Comparison of ENCODE assay signal across 26 cellular contexts in genomic region chr4:89685690-89686089, GRCh38.
"Had no signal": no experiment of that assay in that cellular context is flagged by ENCODE, and none has a peak within 500 bp of the region (broad histone marks: within the 10 kb centered on the region; RNA-seq: fewer than 3 reads in every experiment).

No MANE protein-coding gene starts in this region.

- H3K9me3 Mint-ChIP-seq: naive B cell; stimulated activated naive CD8-positive, alpha-beta T cell treated with anti-CD3 and anti-CD28 coated beads, Interleukin-15, Interleukin-2, amounts not matched to agents 100 ng/mL and 50 ng/mL, for 24 hours had no signal

- H3K4me1 Mint-ChIP-seq: naive B cell, nephron, neural crest cell had no signal

- H3K36me3 Mint-ChIP-seq: naive B cell; stimulated activated naive B cell treated with anti-CD40 and anti-IgM and Interleukin-4, amounts not matched to agents 10 μg/mL and 1 μg/mL and 100 μg/mL, for 72 hours; type B pancreatic cell had no signal

- H3K27ac Mint-ChIP-seq: naive B cell; nephron; stimulated activated naive B cell treated with anti-CD40 and anti-IgM and Interleukin-4, amounts not matched to agents 10 μg/mL and 1 μg/mL and 100 μg/mL, for 72 hours; stimulated activated naive CD8-positive, alpha-beta T cell treated with anti-CD3 and anti-CD28 coated beads, Interleukin-15, Interleukin-2, amounts not matched to agents 100 ng/mL and 50 ng/mL, for 24 hours; type B pancreatic cell had no signal

- DNase-seq: heart right ventricle; kidney glomerular epithelial cell; left cardiac atrium; left ventricle myocardium superior; lower lobe of right lung; mammary epithelial cell; mesenchymal stem cell; naive B cell; nucleus accumbens; pancreas; posterior cingulate gyrus; retina; right cardiac atrium; stimulated activated CD4-positive, alpha-beta T cell treated with anti-CD3 and anti-CD28 coated beads, Interleukin-12 subunit alpha, Interleukin-12 subunit beta, amount 100 ng/mL, for 4 hours; stimulated activated CD4-positive, alpha-beta T cell treated with anti-CD3 and anti-CD28 coated beads, Interleukin-15, amount 100 ng/mL, for 24 hours; stimulated activated CD4-positive, alpha-beta T cell treated with anti-CD3 and anti-CD28 coated beads, Interleukin-2, amount 100 ng/mL, for 24 hours; stimulated activated CD4-positive, alpha-beta T cell treated with anti-CD3 and anti-CD28 coated beads, Interleukin-4, amount 100 ng/mL, for 1 hour; stimulated activated naive B cell treated with anti-CD40 and anti-IgM and Interleukin-4, amounts not matched to agents 10 μg/mL and 1 μg/mL and 100 μg/mL, for 72 hours; substantia nigra; uterus had no signal

- H3K27me3 Mint-ChIP-seq: type B pancreatic cell had no signal

- H3K4me3 Mint-ChIP-seq: naive B cell; nephron; neural crest cell; stimulated activated naive B cell treated with anti-CD40 and anti-IgM and Interleukin-4, amounts not matched to agents 10 μg/mL and 1 μg/mL and 100 μg/mL, for 72 hours; stimulated activated naive CD8-positive, alpha-beta T cell treated with anti-CD3 and anti-CD28 coated beads, Interleukin-15, Interleukin-2, amounts not matched to agents 100 ng/mL and 50 ng/mL, for 24 hours; type B pancreatic cell had no signal

- ATAC-seq: heart right ventricle; left cardiac atrium; left lobe of liver; left ventricle myocardium superior; lower lobe of right lung; pancreas; right cardiac atrium; sciatic nerve; stimulated activated naive B cell treated with anti-CD40 and anti-IgM and Interleukin-4, amounts not matched to agents 10 μg/mL and 1 μg/mL and 100 μg/mL, for 72 hours had no signal
